8 cellular contexts compared by ENCODE assay signal in genomic region chr6:30556964-30557682, GRCh38. TPM values are rescaled to one million over a fixed set of nuclear protein-coding genes. Genes with fewer than 3 reads are reported as not detected.
A peak's percentile ranks its signal among the peaks of the same experiment; 100 is the strongest.
DNase-seq lines count a peak whose midpoint lies in the region; ATAC-seq, FAIRE-seq and TF ChIP-seq lines count a peak whose summit lies in the region.

PRR3 (plus strand) TSS chr6:30557295; CDS start chr6:30557345, 50 bp downstream.

- DNase-seq in G401 (ENCODE audit: low spot score) (peak; percentile 90), H54 (ENCODE audit: insufficient read length, low spot score) (peak; percentile 68), activated gamma-delta T cell (lab: John Stamatoyannopoulos, UW) (peak; percentile 57), foreskin keratinocyte (peak in 1 of 2 donors; percentile 41), neuronal stem cell (ENCODE audit: low spot score) (peak; percentile 90)

- peak within 1 kb of the TSS; percentile 98 for H2BK120ac ChIP-seq in neuronal stem cell (ENCODE audit: low read depth, low read length)

- ATAC-seq in foreskin keratinocyte: peak; percentile 61

- peak within 1 kb of the TSS; percentile 66 for H2BK12ac ChIP-seq in neuronal stem cell (ENCODE audit: low read length)

- TF ChIP-seq CTCF in Loucy (conservative IDR thresholded peaks at IDR 0.05; ENCODE audit: low read length): no peak
- no peak for TF ChIP-seq CTCF in foreskin keratinocyte (conservative IDR thresholded peaks at IDR 0.05)

- H3K14ac ChIP-seq in neuronal stem cell (ENCODE audit: low read length): no peak within 1 kb of the TSS

- H3K4me2 ChIP-seq in Loucy (ENCODE audit: low read depth, low read length, poor library complexity, severe bottlenecking) (peak within 1 kb of the TSS; percentile 96), neuronal stem cell (ENCODE audit: insufficient read depth, low read length, poor library complexity, severe bottlenecking) (peak within 1 kb of the TSS; percentile 89)

- no peak for FAIRE-seq in H54 (lab: Jason Lieb, UNC)

- H3K23ac ChIP-seq in neuronal stem cell (ENCODE audit: low read depth, low read length, poor library complexity): peak within 1 kb of the TSS; percentile 97

- H3K18ac ChIP-seq in neuronal stem cell (ENCODE audit: low read length): peak within 1 kb of the TSS; percentile 99

- H4K20me1 ChIP-seq in Loucy (ENCODE audit: insufficient read depth, low read length, poor library complexity, severe bottlenecking): peaks cover 37% of the 10 kb centered on the region

- TF ChIP-seq POLR2A in H54 (IDR thresholded peaks at IDR 0.05; ENCODE audit: low read depth, low read length): peak; percentile 35; the same call in 1 of the 2 replicates
- peak; percentile 83 for TF ChIP-seq POLR2A in Raji (IDR thresholded peaks at IDR 0.05; ENCODE audit: insufficient read depth, low read depth, low read length)

- in situ Hi-C loops in G401 (cut with HindIII; ENCODE audit: low sequenced_read_pairs): no loop called here

- peak within 1 kb of the TSS; percentile 40 for H2AK5ac ChIP-seq in neuronal stem cell (ENCODE audit: low read depth, low read length)

- peak within 1 kb of the TSS; percentile 97 for H2BK5ac ChIP-seq in neuronal stem cell (ENCODE audit: low read length)

- peak within 1 kb of the TSS; percentile 84 for H2BK15ac ChIP-seq in neuronal stem cell (ENCODE audit: low read length)

- H3K9me2 ChIP-seq in Loucy (replicated peaks; ENCODE audit: low read depth, low read length): no peaks in the 10 kb centered on the region

- H3K36me3 ChIP-seq in Loucy (ENCODE audit: insufficient read depth, low read length): peaks cover 25% of the 10 kb centered on the region; the same call in 1 of the 2 replicates
- H3K36me3 ChIP-seq in neuronal stem cell (replicated peaks in 1 of 2; ENCODE audit: control insufficient read depth in 2 of 2, insufficient read depth in 2 of 2, low read length in 2 of 2): peaks cover 19 to 58% of the 10 kb centered on the region in 2 donors

- H3K4ac ChIP-seq in neuronal stem cell (ENCODE audit: low read length): no peak within 1 kb of the TSS

- H3K4me3 ChIP-seq in Loucy (ENCODE audit: low read length, poor library complexity, severe bottlenecking) (peak within 1 kb of the TSS; percentile 85), neuronal stem cell (ENCODE audit: low read length in 2 of 2) (peak within 1 kb of the TSS; percentile 90 to 95)

- H3K9ac ChIP-seq in Loucy (ENCODE audit: low read depth, low read length, poor library complexity, severe bottlenecking): peak within 1 kb of the TSS; percentile 89
- peak within 1 kb of the TSS; percentile 99 for H3K9ac ChIP-seq in neuronal stem cell (ENCODE audit: low read depth, low read length, poor library complexity)

- H3K27ac ChIP-seq in foreskin keratinocyte (peak within 1 kb of the TSS; percentile 92), neuronal stem cell (replicated peaks; ENCODE audit: low read length) (peak within 1 kb of the TSS; percentile 95), temporal lobe (ENCODE audit: low read depth, low read length) (peak within 1 kb of the TSS; percentile 95)

- H3K4me1 ChIP-seq in Loucy (ENCODE audit: insufficient read depth, low read length, poor library complexity, severe bottlenecking): peaks cover 29% of the 10 kb centered on the region
- peaks cover 4% of the 10 kb centered on the region for H3K4me1 ChIP-seq in foreskin keratinocyte
- peaks cover 0 to 7% of the 10 kb centered on the region in 2 donors for H3K4me1 ChIP-seq in neuronal stem cell (ENCODE audit: control insufficient read depth in 2 of 2, insufficient read depth in 1 of 2, low read depth in 1 of 2, low read length in 2 of 2)

- WGBS in neuronal stem cell (ENCODE audit: extremely low coverage in 2 of 2, insufficient read length in 2 of 2, insufficient replicate concordance in 1 of 2), 2 donors: no CpG with 5 or more reads among the region's 40 CpGs

- peaks cover 6% of the 10 kb centered on the region for H3K79me1 ChIP-seq in neuronal stem cell (ENCODE audit: low read depth, low read length)

- no peaks in the 10 kb centered on the region for H3F3A ChIP-seq in Loucy (ENCODE audit: low read depth)

- H3K79me2 ChIP-seq in Loucy (ENCODE audit: insufficient read depth, low read length): peaks cover 65% of the 10 kb centered on the region

- H3K27me3 ChIP-seq in Loucy (ENCODE audit: insufficient read depth, low read length, poor library complexity, severe bottlenecking): no peaks in the 10 kb centered on the region
- no peaks in the 10 kb centered on the region for H3K27me3 ChIP-seq in foreskin keratinocyte
- no peaks in the 10 kb centered on the region for H3K27me3 ChIP-seq in neuronal stem cell (ENCODE audit: control insufficient read depth in 3 of 3, insufficient read depth in 3 of 3, low read depth in 1 of 3, low read length in 3 of 3)

- peak within 1 kb of the TSS; percentile 45 for H4K91ac ChIP-seq in neuronal stem cell (ENCODE audit: low read depth, low read length, poor library complexity)

- peak within 1 kb of the TSS; percentile 89 for H4K8ac ChIP-seq in neuronal stem cell (ENCODE audit: low read depth, low read length)

- no peaks in the 10 kb centered on the region for H3K9me3 ChIP-seq in Loucy (ENCODE audit: insufficient read depth, low read depth, low read length)
- no peaks in the 10 kb centered on the region for H3K9me3 ChIP-seq in neuronal stem cell (replicated peaks in 1 of 2; ENCODE audit: control insufficient read depth in 2 of 2, insufficient read depth in 1 of 2, low read depth in 1 of 2, low read length in 2 of 2)

- peak within 1 kb of the TSS; percentile 93 for H2AFZ ChIP-seq in Loucy (ENCODE audit: low read length)
- peak within 1 kb of the TSS; percentile 100 for H2AFZ ChIP-seq in neuronal stem cell (ENCODE audit: low read length)

RNA-seq across cellular contexts. Expression of gene PRR3, which starts in this region (rescaled TPM):
- total RNA-seq in G401 (2014; rRNA removed; shearing (Covaris generic)): 3.4 and 5.9 TPM in 2 replicates
- total RNA-seq in foreskin keratinocyte (5.7 and 6.3 TPM in 2 replicates), temporal lobe (7.6 TPM)
- polyA plus RNA-seq in foreskin keratinocyte: 4.2 and 5.8 TPM in 2 replicates
- 44.2 TPM for polyA plus RNA-seq in neuronal stem cell (2013, experiment 1 of 2)
- 43.6 TPM for polyA plus RNA-seq in neuronal stem cell (2013, experiment 2 of 2)
